Comparison of ENCODE assay signal across 15 cellular contexts in genomic region chr17:3712811-3713463, GRCh38. TPM values are rescaled to one million over a fixed set of nuclear protein-coding genes. Genes with fewer than 3 reads are reported as not detected.
A peak's percentile ranks its signal among the peaks of the same experiment; 100 is the strongest.
DNase-seq lines count a peak whose midpoint lies in the region; ATAC-seq, FAIRE-seq and TF ChIP-seq lines count a peak whose summit lies in the region.
"Had no signal": no experiment of that assay in that cellular context is flagged by ENCODE, and none has a peak within 500 bp of the region (broad histone marks: within the 10 kb centered on the region; RNA-seq: fewer than 3 reads in every experiment).

No MANE protein-coding gene starts in this region.

- H3K4me1 ChIP-seq in spleen = peaks cover 25 to 94% (median 50%) of the 10 kb centered on the region in 6 donors
- H3K4me1 ChIP-seq in pancreas = no peaks in the 10 kb centered on the region

- peak overlapping the region; percentile 59 for H3K4me3 Mint-ChIP-seq in activated T-helper 17 cell treated with anti-CD3 and anti-CD28 coated beads, Interleukin-2, amount 50 U/mL, for 72 hours

- 40 to 67% (median 57%) methylated on average over 13 of the region's 13 CpGs for WGBS in spleen, 5 donors
- 83% methylated on average over 13 of the region's 13 CpGs for WGBS in pancreas, 2 donors

- H3K4me3 ChIP-seq in Jurkat, Clone E6-1 (ENCODE audit: low read length) = no peak overlapping the region
- no peak overlapping the region for H3K4me3 ChIP-seq in spleen
- no peak overlapping the region for H3K4me3 ChIP-seq in pancreas
- H3K4me3 ChIP-seq: GM23248, MG63, skin epidermis had no signal

- H3K27ac Mint-ChIP-seq in activated T-helper 17 cell treated with anti-CD3 and anti-CD28 coated beads, Interleukin-2, amount 50 U/mL, for 72 hours = peak overlapping the region; percentile 28

- H3K9me3 ChIP-seq in spleen (no peaks in the 10 kb centered on the region), pancreas (no peaks in the 10 kb centered on the region)
- H3K9me3 ChIP-seq: MG63 had no signal

- H3K27me3 ChIP-seq in spleen (replicated peaks in 1 of 7) (no peaks in the 10 kb centered on the region), pancreas (no peaks in the 10 kb centered on the region)
- H3K27me3 ChIP-seq: MG63 had no signal

- ATAC-seq in activated T-helper 17 cell treated with anti-CD3 and anti-CD28 coated beads, Interleukin-2, amount 50 U/mL, for 72 hours (replicated peaks) = peak; percentile 38
- no peak for ATAC-seq in pancreas
- ATAC-seq: SK-N-SH treated with all-trans-retinoic acid at 6 μM for 48 hours had no signal

- H3K4me1 Mint-ChIP-seq in activated T-helper 17 cell treated with anti-CD3 and anti-CD28 coated beads, Interleukin-2, amount 50 U/mL, for 72 hours = peaks cover 32% of the 10 kb centered on the region

- no peaks in the 10 kb centered on the region for H3K27me3 Mint-ChIP-seq in activated T-helper 17 cell treated with anti-CD3 and anti-CD28 coated beads, Interleukin-2, amount 50 U/mL, for 72 hours

- no peaks in the 10 kb centered on the region for H3K9me3 Mint-ChIP-seq in activated T-helper 17 cell treated with anti-CD3 and anti-CD28 coated beads, Interleukin-2, amount 50 U/mL, for 72 hours

- H3K27ac ChIP-seq in spleen = peak overlapping the region in 7 of 8 donors; percentile 27 to 88 (median 81)
- H3K27ac ChIP-seq in pancreas = no peak overlapping the region
- H3K27ac ChIP-seq: GM23248 had no signal

- TF ChIP-seq CTCF in spleen (IDR thresholded peaks at IDR 0.05 in 8 of 11, conservative IDR thresholded peaks at IDR 0.05 in 3 of 11) = no peak
- no peak for TF ChIP-seq CTCF in pancreas (IDR thresholded peaks at IDR 0.05)

- DNase-seq in activated effector memory CD4-positive, alpha-beta T cell treated with anti-CD3 and anti-CD28 coated beads, Interleukin-2, amount 50 U/mL, for 16 hours = peak; percentile 69
- DNase-seq in activated effector memory CD4-positive, alpha-beta T cell treated with Interleukin-2 at 50 U/mL for 16 hours = no peak
- DNase-seq in Jurkat, Clone E6-1 (ENCODE audit: low read depth, low spot score) = peak; percentile 80
- no peak for DNase-seq in spleen
- DNase-seq in pancreas = no peak
- DNase-seq in GM03348 (ENCODE audit: low spot score) = no peak
- DNase-seq in inferior parietal cortex (ENCODE audit: extremely low spot score) = no peak
- DNase-seq: ACHN, anterior cingulate cortex, DMS153, GM23248, MG63 had no signal

- no peak for FAIRE-seq in pancreas (lab: Jason Lieb, UNC)

- H3K36me3 Mint-ChIP-seq in activated T-helper 17 cell treated with anti-CD3 and anti-CD28 coated beads, Interleukin-2, amount 50 U/mL, for 72 hours (ENCODE audit: low read depth) = peaks cover 60% of the 10 kb centered on the region

- intact Hi-C loops in spleen (cut with DNase I; ENCODE audit: low total_unique reads) = no loop called here
- intact Hi-C loops in pancreas (cut with DNase I) = no loop called here

- TF ChIP-seq POLR2A in spleen (IDR thresholded peaks at IDR 0.05) = no peak

- peaks cover 0 to 63% (median 47%) of the 10 kb centered on the region in 6 donors for H3K36me3 ChIP-seq in spleen
- peaks cover 0 to 18% (median 4%) of the 10 kb centered on the region in 3 donors for H3K36me3 ChIP-seq in pancreas

RNA-seq across cellular contexts. Expression of gene HASPIN, which starts 10.8 kb away (rescaled TPM):
- polyA plus RNA-seq in Jurkat, Clone E6-1 (2012; ENCODE audit: insufficient read depth, insufficient read length) = 16.1 TPM
- 10 to 100 TPM; 12.4 to 21.5 TPM for total RNA-seq in activated T-helper 17 cell treated with anti-CD3 and anti-CD28 coated beads, Interleukin-2, amount 50 U/mL, for 72 hours
- 1 to 10 TPM; 1.5 to 4.7 (median 2.6) TPM for total RNA-seq in spleen
- 1 to 10 TPM in 2 of 3 donors, under 1 TPM in 1; 0.74 to 2.5 (median 1.8) TPM for polyA plus RNA-seq in spleen
- under 1 TPM; 0.05 to 0.31 (median 0.21) TPM for total RNA-seq in pancreas
- not detected for polyA plus RNA-seq in pancreas

RNA-seq across cellular contexts. Expression of gene P2RX5, which starts 17.0 kb away (rescaled TPM):
- 54.5 TPM for polyA plus RNA-seq in Jurkat, Clone E6-1 (2012; ENCODE audit: insufficient read depth, insufficient read length)
- 10 to 100 TPM; 22.0 to 74.3 TPM for total RNA-seq in activated T-helper 17 cell treated with anti-CD3 and anti-CD28 coated beads, Interleukin-2, amount 50 U/mL, for 72 hours
- 100 to 1,000 TPM in 6 of 7 donors, 10 to 100 TPM in 1; 62.5 to 185 (median 143) TPM for total RNA-seq in spleen
- polyA plus RNA-seq in spleen = 100 to 1,000 TPM; 276 to 313 (median 280) TPM
- 1 to 10 TPM in 1 of 6 donors, under 1 TPM in 5; 0.13 to 1.4 (median 0.47) TPM for total RNA-seq in pancreas
- 1 to 10 TPM in 1 of 2 donors, under 1 TPM in 1; 0.91 to 1.3 TPM for polyA plus RNA-seq in pancreas

RNA-seq across cellular contexts. Expression of gene EMC6, which starts 44.3 kb away (rescaled TPM):
- polyA plus RNA-seq in Jurkat, Clone E6-1 (2012; ENCODE audit: insufficient read depth, insufficient read length) = 93.9 TPM
- total RNA-seq in activated T-helper 17 cell treated with anti-CD3 and anti-CD28 coated beads, Interleukin-2, amount 50 U/mL, for 72 hours = 10 to 100 TPM; 28.9 to 58.8 TPM
- total RNA-seq in spleen = 10 to 100 TPM in 5 of 7 donors, 1 to 10 TPM in 2; 6.0 to 28.8 (median 20.0) TPM
- polyA plus RNA-seq in spleen = 10 to 100 TPM; 49.1 to 85.3 (median 67.9) TPM
- 10 to 100 TPM; 12.1 to 19.7 (median 14.4) TPM for total RNA-seq in pancreas
- polyA plus RNA-seq in pancreas = 10 to 100 TPM; 30.9 to 34.6 TPM

RNA-seq across cellular contexts. Expression of gene TAX1BP3, which starts 44.6 kb away (rescaled TPM):
- 55.6 TPM for polyA plus RNA-seq in Jurkat, Clone E6-1 (2012; ENCODE audit: insufficient read depth, insufficient read length)
- total RNA-seq in activated T-helper 17 cell treated with anti-CD3 and anti-CD28 coated beads, Interleukin-2, amount 50 U/mL, for 72 hours = 10 to 100 TPM; 13.0 to 15.1 TPM
- total RNA-seq in spleen (10 to 100 TPM; 32.9 to 57.1 (median 53.5) TPM), pancreas (10 to 100 TPM; 31.4 to 80.6 (median 36.5) TPM)
- polyA plus RNA-seq in spleen (10 to 100 TPM; 35.2 to 65.7 (median 47.9) TPM), pancreas (10 to 100 TPM; 58.4 to 62.7 TPM)

Comparison
In these comparisons a context has a peak if more than half of its experiments do, and no peak if none do; other contexts are left out.
1. DNase-seq: peak in activated effector memory CD4-positive, alpha-beta T cell treated with anti-CD3 and anti-CD28 coated beads, Interleukin-2, amount 50 U/mL, for 16 hours (single experiment) and Jurkat, Clone E6-1 (single experiment); none in activated effector memory CD4-positive, alpha-beta T cell treated with Interleukin-2 at 50 U/mL for 16 hours (single experiment), spleen (single experiment), pancreas (0 of 6), GM03348 (single experiment) and inferior parietal cortex (single experiment).
2. H3K27ac ChIP-seq: peak in spleen (7 of 8); none in pancreas (0 of 4).
3. RNA of gene P2RX5, which starts 17.0 kb away (total RNA-seq): 62.5 to 185 TPM in spleen and 22.0 to 74.3 TPM in activated T-helper 17 cell treated with anti-CD3 and anti-CD28 coated beads, Interleukin-2, amount 50 U/mL, for 72 hours; 0.13 to 1.4 TPM in pancreas; every median in the first group is over 4 times any median in the second.